17 cellular contexts compared by ENCODE assay signal in the genomic region with DNA sequence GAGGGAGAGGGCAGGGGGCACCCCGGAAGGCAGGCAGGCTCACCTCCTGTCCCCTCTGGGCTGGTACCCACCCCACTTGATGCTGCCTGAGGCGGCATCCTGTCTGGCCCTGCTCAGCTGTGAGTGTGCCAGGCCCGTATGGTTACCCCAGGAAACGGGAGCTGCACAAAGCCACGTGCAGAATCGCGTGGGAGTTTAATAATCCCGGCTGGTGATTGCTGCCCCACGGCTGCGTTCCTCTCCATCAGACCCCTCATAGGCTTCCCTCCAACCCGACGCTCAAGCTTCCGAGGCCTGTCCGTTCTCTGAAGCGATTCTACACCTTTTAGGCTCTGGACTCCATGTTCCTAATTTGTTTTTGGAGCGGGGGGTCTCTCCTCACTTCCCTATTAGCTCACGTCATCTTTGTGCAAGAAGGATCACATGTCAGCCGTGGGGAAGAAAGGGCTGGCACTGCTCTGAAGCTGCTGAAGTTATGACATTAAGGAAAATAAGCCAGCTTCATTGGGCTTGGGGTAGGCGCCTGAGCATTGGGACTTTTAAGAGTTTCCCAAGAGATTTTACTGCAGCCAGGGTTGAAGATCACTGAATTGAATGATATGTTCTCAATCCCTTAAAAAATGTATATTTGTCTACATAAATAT. TPM values are rescaled to one million over a fixed set of nuclear protein-coding genes. Genes with fewer than 3 reads are reported as not detected.
A peak's percentile ranks its signal among the peaks of the same experiment; 100 is the strongest.
DNase-seq lines count a peak whose midpoint lies in the region; ATAC-seq and TF ChIP-seq lines count a peak whose summit lies in the region.
"Had no signal": no experiment of that assay in that cellular context is flagged by ENCODE, and none has a peak within 500 bp of the region (broad histone marks: within the 10 kb centered on the region; RNA-seq: fewer than 3 reads in every experiment).

No MANE protein-coding gene starts in this region.

- no peak for TF ChIP-seq POLR2A in testis (IDR thresholded peaks at IDR 0.05)

- CTCF ChIA-PET in activated CD4-positive, alpha-beta memory T cell treated with anti-CD3 and anti-CD28 coated beads, Interleukin-2, amount 10 ng/mL, durations not matched to agents 7 days and 5 days (lab: Charles Lee), result no interaction called here

- H3K4me3 ChIP-seq in GM23338, result peak overlapping the region; percentile 87
- peak overlapping the region; percentile 78 for H3K4me3 ChIP-seq in iPS-18c (ENCODE audit: insufficient read depth, low read depth, low read length)
- no peak overlapping the region for H3K4me3 ChIP-seq in testis
- H3K4me3 ChIP-seq: K562 had no signal

- H3K27ac ChIP-seq in GM23338 (ENCODE audit: low read depth) (peak overlapping the region; percentile 75; the same call in 1 of the 2 replicates), testis (no peak overlapping the region)
- H3K27ac ChIP-seq: tibial nerve had no signal

- H4K20me1 ChIP-seq in GM23338 (replicated peaks; ENCODE audit: insufficient read depth), result no peaks in the 10 kb centered on the region; the same call in 1 of the 2 replicates

- intact Hi-C loops in testis (cut with DNase I; ENCODE audit: low total_unique reads), result no loop called here

- H3K4me1 ChIP-seq in GM23338 (ENCODE audit: insufficient read depth) (peaks cover 39% of the 10 kb centered on the region), testis (no peaks in the 10 kb centered on the region)
- H3K4me1 ChIP-seq: BE2C had no signal

- H3K9me3 ChIP-seq in iPS-18c (ENCODE audit: control insufficient read depth, insufficient read depth, low read length) (no peaks in the 10 kb centered on the region), T-helper 17 cell (ENCODE audit: control insufficient read depth, low read length, poor library complexity, severe bottlenecking) (no peaks in the 10 kb centered on the region), testis (no peaks in the 10 kb centered on the region)
- H3K9me3 ChIP-seq: BE2C, tibial nerve had no signal

- H3K36me3 Mint-ChIP-seq in GM23338 (ENCODE audit: low read depth) (peaks cover 61% of the 10 kb centered on the region), progenitor cell of endocrine pancreas (ENCODE audit: insufficient read depth) (no peaks in the 10 kb centered on the region), T-helper 17 cell (ENCODE audit: low read depth) (no peaks in the 10 kb centered on the region)
- no peaks in the 10 kb centered on the region for H3K36me3 Mint-ChIP-seq in activated CD4-positive, alpha-beta memory T cell treated with anti-CD3 and anti-CD28 coated beads, Interleukin-2, amount 10 ng/mL, durations not matched to agents 7 days and 5 days (ENCODE audit: low read depth)

- H3K27me3 ChIP-seq in GM23338 (ENCODE audit: insufficient read depth) (no peaks in the 10 kb centered on the region), testis (no peaks in the 10 kb centered on the region)

- 12 to 21% methylated on average over 17 to 19 of the region's 19 CpGs for WGBS in testis, 2 donors

- H2AFZ ChIP-seq in GM23338, result no peak overlapping the region; the same call in 1 of the 2 replicates

- peaks cover 3% of the 10 kb centered on the region; the same call in 1 of the 2 replicates for H3K9me2 ChIP-seq in GM23338 (ENCODE audit: insufficient read depth)

- DNase-seq in GM23338 (ENCODE audit: low spot score) (peak; percentile 27), astrocyte of the hippocampus (ENCODE audit: low read depth, low spot score) (peak; percentile 26), progenitor cell of endocrine pancreas (ENCODE audit: low spot score, unreplicated experiment) (no peak), epidermal melanocyte (ENCODE audit: insufficient read length, low spot score) (no peak), T-helper 17 cell (no peak), testis (no peak)
- no peak for DNase-seq in activated CD4-positive, alpha-beta memory T cell treated with anti-CD3 and anti-CD28 coated beads, Interleukin-2, amount 10 ng/mL, durations not matched to agents 7 days and 5 days
- DNase-seq: activated B cell treated with CpG ODN at 0.5 μM for 24 hours, BE2C, cerebellar nuclear complex, DND-41 had no signal

- 0 out of 2 replicates have a peak, but pooled peaks cover 9% of the 10 kb centered on the region for H3F3A ChIP-seq in GM23338 (replicated peaks; ENCODE audit: low read depth)

- H3K27me3 Mint-ChIP-seq in GM23338 (ENCODE audit: insufficient read depth, low read depth, poor library complexity) (peaks cover 12% of the 10 kb centered on the region), progenitor cell of endocrine pancreas (peaks cover 57% of the 10 kb centered on the region), T-helper 17 cell (peaks cover 29% of the 10 kb centered on the region)
- peaks cover 26% of the 10 kb centered on the region for H3K27me3 Mint-ChIP-seq in activated CD4-positive, alpha-beta memory T cell treated with anti-CD3 and anti-CD28 coated beads, Interleukin-2, amount 10 ng/mL, durations not matched to agents 7 days and 5 days

- no peak for TF ChIP-seq CTCF in GM23338 (conservative IDR thresholded peaks at IDR 0.05; ENCODE audit: low read depth in 2 of 2)
- TF ChIP-seq CTCF in progenitor cell of endocrine pancreas (IDR thresholded peaks at IDR 0.05; ENCODE audit: unreplicated experiment), result no peak
- no peak for TF ChIP-seq CTCF in testis (IDR thresholded peaks at IDR 0.05)

- peaks cover 6% of the 10 kb centered on the region; the same call in 2 of the 3 replicates for H3K9me3 Mint-ChIP-seq in GM23338
- H3K9me3 Mint-ChIP-seq in progenitor cell of endocrine pancreas (ENCODE audit: low read depth), result no peaks in the 10 kb centered on the region
- H3K9me3 Mint-ChIP-seq in activated CD4-positive, alpha-beta memory T cell treated with anti-CD3 and anti-CD28 coated beads, Interleukin-2, amount 10 ng/mL, durations not matched to agents 7 days and 5 days, result no peaks in the 10 kb centered on the region
- H3K9me3 Mint-ChIP-seq: activated B cell treated with CpG ODN at 0.5 μM for 24 hours had no signal

- peaks cover 50% of the 10 kb centered on the region for H3K79me2 ChIP-seq in GM23338 (replicated peaks; ENCODE audit: insufficient read depth)

- peak overlapping the region; percentile 96 for H3K4me2 ChIP-seq in GM23338

- H3K36me3 ChIP-seq in GM23338 (ENCODE audit: insufficient read depth) (peaks cover 11% of the 10 kb centered on the region; the same call in 1 of the 2 replicates), testis (ENCODE audit: low read depth, missing control alignments) (no peaks in the 10 kb centered on the region)
- H3K36me3 ChIP-seq: BE2C, tibial nerve had no signal

- H3K4me3 Mint-ChIP-seq in GM23338 (peak overlapping the region; percentile 95), progenitor cell of endocrine pancreas (ENCODE audit: low read depth) (peak overlapping the region; percentile 40), T-helper 17 cell (no peak overlapping the region)
- no peak overlapping the region for H3K4me3 Mint-ChIP-seq in activated CD4-positive, alpha-beta memory T cell treated with anti-CD3 and anti-CD28 coated beads, Interleukin-2, amount 10 ng/mL, durations not matched to agents 7 days and 5 days
- H3K4me3 Mint-ChIP-seq: activated B cell treated with CpG ODN at 0.5 μM for 24 hours had no signal

- H3K4me1 Mint-ChIP-seq in GM23338, result peaks cover 51% of the 10 kb centered on the region
- peaks cover 22% of the 10 kb centered on the region for H3K4me1 Mint-ChIP-seq in progenitor cell of endocrine pancreas (ENCODE audit: low read depth)
- no peaks in the 10 kb centered on the region for H3K4me1 Mint-ChIP-seq in activated CD4-positive, alpha-beta memory T cell treated with anti-CD3 and anti-CD28 coated beads, Interleukin-2, amount 10 ng/mL, durations not matched to agents 7 days and 5 days
- peaks cover 4% of the 10 kb centered on the region for H3K4me1 Mint-ChIP-seq in T-helper 17 cell

- ATAC-seq in GM23338, result peak; percentile 14
- ATAC-seq in T-helper 17 cell, result no peak
- ATAC-seq: K562 had no signal

- POLR2A ChIA-PET in activated CD4-positive, alpha-beta memory T cell treated with anti-CD3 and anti-CD28 coated beads, Interleukin-2, amount 10 ng/mL, durations not matched to agents 7 days and 5 days (lab: Charles Lee), result no interaction called here

- H3K27ac Mint-ChIP-seq in GM23338, result no peak overlapping the region; the same call in 1 of the 2 replicates
- H3K27ac Mint-ChIP-seq in progenitor cell of endocrine pancreas, result no peak overlapping the region
- no peak overlapping the region for H3K27ac Mint-ChIP-seq in activated CD4-positive, alpha-beta memory T cell treated with anti-CD3 and anti-CD28 coated beads, Interleukin-2, amount 10 ng/mL, durations not matched to agents 7 days and 5 days
- no peak overlapping the region for H3K27ac Mint-ChIP-seq in T-helper 17 cell
- H3K27ac Mint-ChIP-seq: activated B cell treated with CpG ODN at 0.5 μM for 24 hours had no signal

TF ChIP-seq in GM23338, 12 proteins besides CTCF, POLR2A, EP300 and RAD21 (continues in another document):
- TF ChIP-seq, protein P1, sequence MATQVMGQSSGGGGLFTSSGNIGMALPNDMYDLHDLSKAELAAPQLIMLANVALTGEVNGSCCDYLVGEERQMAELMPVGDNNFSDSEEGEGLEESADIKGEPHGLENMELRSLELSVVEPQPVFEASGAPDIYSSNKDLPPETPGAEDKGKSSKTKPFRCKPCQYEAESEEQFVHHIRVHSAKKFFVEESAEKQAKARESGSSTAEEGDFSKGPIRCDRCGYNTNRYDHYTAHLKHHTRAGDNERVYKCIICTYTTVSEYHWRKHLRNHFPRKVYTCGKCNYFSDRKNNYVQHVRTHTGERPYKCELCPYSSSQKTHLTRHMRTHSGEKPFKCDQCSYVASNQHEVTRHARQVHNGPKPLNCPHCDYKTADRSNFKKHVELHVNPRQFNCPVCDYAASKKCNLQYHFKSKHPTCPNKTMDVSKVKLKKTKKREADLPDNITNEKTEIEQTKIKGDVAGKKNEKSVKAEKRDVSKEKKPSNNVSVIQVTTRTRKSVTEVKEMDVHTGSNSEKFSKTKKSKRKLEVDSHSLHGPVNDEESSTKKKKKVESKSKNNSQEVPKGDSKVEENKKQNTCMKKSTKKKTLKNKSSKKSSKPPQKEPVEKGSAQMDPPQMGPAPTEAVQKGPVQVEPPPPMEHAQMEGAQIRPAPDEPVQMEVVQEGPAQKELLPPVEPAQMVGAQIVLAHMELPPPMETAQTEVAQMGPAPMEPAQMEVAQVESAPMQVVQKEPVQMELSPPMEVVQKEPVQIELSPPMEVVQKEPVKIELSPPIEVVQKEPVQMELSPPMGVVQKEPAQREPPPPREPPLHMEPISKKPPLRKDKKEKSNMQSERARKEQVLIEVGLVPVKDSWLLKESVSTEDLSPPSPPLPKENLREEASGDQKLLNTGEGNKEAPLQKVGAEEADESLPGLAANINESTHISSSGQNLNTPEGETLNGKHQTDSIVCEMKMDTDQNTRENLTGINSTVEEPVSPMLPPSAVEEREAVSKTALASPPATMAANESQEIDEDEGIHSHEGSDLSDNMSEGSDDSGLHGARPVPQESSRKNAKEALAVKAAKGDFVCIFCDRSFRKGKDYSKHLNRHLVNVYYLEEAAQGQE (IDR thresholded peaks at IDR 0.05; ENCODE audit: unreplicated experiment), result no peak

RNA-seq across cellular contexts. Expression of gene B3GALT5, which starts 1.1 kb away (rescaled TPM):
- 31.7 and 37.5 TPM in 2 replicates for total RNA-seq in GM23338 (2014; rRNA removed; shearing (Covaris generic))
- polyA plus RNA-seq in GM23338 (2016; fragmentation: Nextera tagmentation; extraction: Ambion mirVana) (6.2 TPM in 2 replicates), testis (ENCODE audit: insufficient read depth, low read depth, low replicate concordance) (1.0 TPM)
- total RNA-seq in progenitor cell of endocrine pancreas (0.86 and 1.6 TPM in 2 replicates), T-helper 17 cell (not detected), testis (1 to 10 TPM; 2.7 to 2.8 TPM)
- not detected for total RNA-seq in activated CD4-positive, alpha-beta memory T cell treated with anti-CD3 and anti-CD28 coated beads, Interleukin-2, amount 10 ng/mL, durations not matched to agents 7 days and 5 days
- total RNA-seq: activated B cell treated with CpG ODN at 0.5 μM for 24 hours, lung microvascular endothelial cell, NCI-H460, OCI-LY7, tibial nerve had no signal
- polyA plus RNA-seq: K562 had no signal

Comparison
In these comparisons a context has a peak if more than half of its experiments do, and no peak if none do; other contexts are left out.
1. DNase-seq: peak in GM23338 (single experiment) and astrocyte of the hippocampus (single experiment); none in progenitor cell of endocrine pancreas (single experiment), epidermal melanocyte (single experiment), activated CD4-positive, alpha-beta memory T cell treated with anti-CD3 and anti-CD28 coated beads, Interleukin-2, amount 10 ng/mL, durations not matched to agents 7 days and 5 days (single experiment), T-helper 17 cell (0 of 3) and testis (single experiment).
2. H3K4me3 ChIP-seq: peak in GM23338 (single experiment) and iPS-18c (single experiment); none in testis (0 of 2).
3. H3K4me3 Mint-ChIP-seq: peak in GM23338 (single experiment) and progenitor cell of endocrine pancreas (single experiment); none in activated CD4-positive, alpha-beta memory T cell treated with anti-CD3 and anti-CD28 coated beads, Interleukin-2, amount 10 ng/mL, durations not matched to agents 7 days and 5 days (single experiment) and T-helper 17 cell (single experiment).